In genomic region chr20:36462440-36463211, GRCh38 we compare ENCODE assay signal across 1 cellular context.
TF ChIP-seq lines count a peak whose summit lies in the region.

No MANE protein-coding gene starts in this region.

TF ChIP-seq in SK-N-SH, 30 proteins besides CTCF, POLR2A, EP300 and RAD21 (continued from another document):
- TF ChIP-seq REST (IDR thresholded peaks at IDR 0.05; ENCODE audit: low read depth, low read length): no peak
- TF ChIP-seq RFX5 (IDR thresholded peaks at IDR 0.05; ENCODE audit: low read length): no peak
- no peak for TF ChIP-seq FOSL2 (IDR thresholded peaks at IDR 0.05; ENCODE audit: borderline replicate concordance, low read depth)
- no peak for TF ChIP-seq RCOR1 (IDR thresholded peaks at IDR 0.05; ENCODE audit: low read length)
- TF ChIP-seq CHD2 (IDR thresholded peaks at IDR 0.05; ENCODE audit: low read length, partially characterized antibody): no peak
